ENCODE assay signal across 16 cellular contexts in genomic region chr11:14182833-14183340, GRCh38.
DNase-seq lines count a peak whose midpoint lies in the region; ATAC-seq and TF ChIP-seq lines count a peak whose summit lies in the region.
"Had no signal": no experiment of that assay in that cellular context is flagged by ENCODE, and none has a peak within 500 bp of the region (broad histone marks: within the 10 kb centered on the region; RNA-seq: fewer than 3 reads in every experiment).

No MANE protein-coding gene starts in this region.

- no peak for TF ChIP-seq CTCF in esophagus muscularis mucosa (IDR thresholded peaks at IDR 0.05)

- no peaks in the 10 kb centered on the region for H3K27me3 ChIP-seq in esophagus muscularis mucosa
- H3K27me3 ChIP-seq: BLaER1 treated with 17β-estradiol and CSF1 and Interleukin-3, amounts not matched to agents 10 nM and 100 nM had no signal

- peaks cover 10 to 23% (median 22%) of the 10 kb centered on the region in 4 donors for H3K4me1 ChIP-seq in esophagus muscularis mucosa
- H3K4me1 ChIP-seq: A549, Caco-2 had no signal

- H3K36me3 ChIP-seq in esophagus muscularis mucosa: no peaks in the 10 kb centered on the region
- H3K36me3 ChIP-seq: BLaER1 treated with 17β-estradiol and CSF1 and Interleukin-3, amounts not matched to agents 10 nM and 100 nM had no signal

- H3K27ac ChIP-seq in esophagus muscularis mucosa (replicated peaks in 1 of 4): no peak overlapping the region
- H3K27ac ChIP-seq: 22Rv1; A549; BLaER1 treated with 17β-estradiol and CSF1 and Interleukin-3, amounts not matched to agents 10 nM and 100 nM; C4-2B had no signal

- no peak for ATAC-seq in SK-N-SH treated with all-trans-retinoic acid at 6 μM for 48 hours
- ATAC-seq: A549; CD8-positive, alpha-beta T cell had no signal

- TF ChIP-seq POLR2A in esophagus muscularis mucosa (IDR thresholded peaks at IDR 0.05; ENCODE audit: low read depth): no peak

- WGBS in esophagus muscularis mucosa: 72% methylated on average over 2 of the region's 2 CpGs

- no peaks in the 10 kb centered on the region for H3K9me3 ChIP-seq in esophagus muscularis mucosa
- H3K9me3 ChIP-seq: A549; BLaER1 treated with 17β-estradiol and CSF1 and Interleukin-3, amounts not matched to agents 10 nM and 100 nM; Caco-2 had no signal

- H3K4me3 ChIP-seq in esophagus muscularis mucosa: no peak overlapping the region
- H3K4me3 ChIP-seq: A549; BLaER1 treated with 17β-estradiol and CSF1 and Interleukin-3, amounts not matched to agents 10 nM and 100 nM had no signal

- intact Hi-C loops in esophagus muscularis mucosa (cut with DNase I): no loop called here

- DNase-seq in SK-N-DZ (ENCODE audit: low spot score): peak; percentile 53
- DNase-seq in esophagus muscularis mucosa (ENCODE audit: extremely low spot score): peak; percentile 55
- DNase-seq in NCI-H524 (lab: John Stamatoyannopoulos, UW): no peak
- DNase-seq in NCI-H1092 (lab: John Stamatoyannopoulos, UW): no peak
- DNase-seq: AML-193; Caco-2; Calu3; CD4-positive, alpha-beta T cell; CD8-positive, alpha-beta T cell; DMS79 treated with DMSO at 0.1 percent for 48 hours; GF-D8 had no signal

- TF ChIP-seq EP300 in esophagus muscularis mucosa (IDR thresholded peaks at IDR 0.05): no peak

TF ChIP-seq in SK-N-SH treated with all-trans-retinoic acid at 6 μM for 48 hours, 23 proteins besides CTCF, POLR2A, EP300 and RAD21:
- TF ChIP-seq ZC3H10 (CRISPR knock-in tag; IDR thresholded peaks at IDR 0.05) (no peak), ISL1 (CRISPR knock-in tag; IDR thresholded peaks at IDR 0.05) (peak; percentile 85), OSR1 (CRISPR knock-in tag; IDR thresholded peaks at IDR 0.05) (no peak), TSHZ2 (CRISPR knock-in tag; IDR thresholded peaks at IDR 0.05) (peak; percentile 60; the same call in 1 of the 2 replicates), ZFP30 (CRISPR knock-in tag; IDR thresholded peaks at IDR 0.05) (no peak), CREB5 (CRISPR knock-in tag; IDR thresholded peaks at IDR 0.05; ENCODE audit: low read depth) (peak; percentile 33; the same call in 1 of the 2 replicates), ESRRG (CRISPR knock-in tag; IDR thresholded peaks at IDR 0.05) (no peak), TCF4 (CRISPR knock-in tag; IDR thresholded peaks at IDR 0.05; ENCODE audit: borderline replicate concordance) (no peak)

Comparison
In these comparisons a context has a peak if more than half of its experiments do, and no peak if none do; other contexts are left out.
1. DNase-seq: peak in SK-N-DZ (single experiment) and esophagus muscularis mucosa (single experiment); none in NCI-H524 (0 of 2) and NCI-H1092 (single experiment).